In the genomic region with DNA sequence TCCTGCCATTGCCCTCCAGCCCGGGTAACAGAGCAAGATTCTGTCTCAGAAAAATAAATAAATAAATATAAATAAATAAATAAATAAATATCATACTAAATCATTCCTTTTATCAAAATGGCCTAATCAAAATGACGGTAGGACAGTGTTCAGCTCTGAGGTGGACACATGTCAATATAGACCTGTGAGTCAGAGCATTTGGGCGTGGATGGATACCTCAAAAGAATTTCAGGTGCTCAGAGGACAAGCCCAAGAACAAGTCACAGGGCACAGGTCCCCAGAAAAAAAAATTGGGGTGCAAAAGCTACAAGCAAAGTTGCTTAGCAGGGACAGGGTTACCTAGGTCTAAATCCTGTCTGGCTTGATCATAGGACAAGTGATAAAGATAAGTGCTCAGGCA, we compare ENCODE assay signal across 17 cellular contexts.
DNase-seq lines count a peak whose midpoint lies in the region; ATAC-seq, FAIRE-seq and TF ChIP-seq lines count a peak whose summit lies in the region.
"Had no signal": no experiment of that assay in that cellular context is flagged by ENCODE, and none has a peak within 500 bp of the region (broad histone marks: within the 10 kb centered on the region; RNA-seq: fewer than 3 reads in every experiment).

No MANE protein-coding gene starts in this region.

- H2AFZ ChIP-seq in PC-3 (ENCODE audit: low read length) = no peak overlapping the region

- H3K27me3 ChIP-seq in PC-3 (ENCODE audit: low read length) (no peaks in the 10 kb centered on the region), bronchial epithelial cell (ENCODE audit: control insufficient read depth, insufficient read depth, low read length) (no peaks in the 10 kb centered on the region), foreskin keratinocyte (no peaks in the 10 kb centered on the region), small intestine (ENCODE audit: control insufficient read depth in 2 of 2, insufficient read depth in 2 of 2, low read length in 2 of 2) (no peaks in the 10 kb centered on the region)
- H3K27me3 ChIP-seq: BLaER1 treated with 17β-estradiol and CSF1 and Interleukin-3, amounts not matched to agents 10 nM and 100 nM had no signal

- intact Hi-C loops in PC-3 (cut with micrococcal nuclease) = loop anchor here (5.0 kb wide), 1 partner anchor 36 kb away; no protein-coding TSS in a partner anchor

- H3K4me3 ChIP-seq in A549 (no peak overlapping the region), PC-3 (ENCODE audit: low read length) (no peak overlapping the region), bronchial epithelial cell (ENCODE audit: low read depth, low read length) (no peak overlapping the region), small intestine (ENCODE audit: low read depth in 1 of 2, low read length in 2 of 2) (no peak overlapping the region)
- H3K4me3 ChIP-seq: BLaER1 treated with 17β-estradiol and CSF1 and Interleukin-3, amounts not matched to agents 10 nM and 100 nM; GM12878 had no signal

- 71% methylated on average over 3 of the region's 3 CpGs for WGBS in A549 (ENCODE audit: missing lambda C conversion rate)
- WGBS in small intestine, 3 donors = 68 to 73% (median 72%) methylated on average over 3 of the region's 3 CpGs

- H3K36me3 ChIP-seq in PC-3 (ENCODE audit: low read depth, low read length) (no peaks in the 10 kb centered on the region), bronchial epithelial cell (ENCODE audit: control insufficient read depth, insufficient read depth, low read length) (no peaks in the 10 kb centered on the region), small intestine (ENCODE audit: control insufficient read depth in 2 of 2, insufficient read depth in 2 of 2, low read length in 2 of 2) (no peaks in the 10 kb centered on the region)
- H3K36me3 ChIP-seq: BLaER1 treated with 17β-estradiol and CSF1 and Interleukin-3, amounts not matched to agents 10 nM and 100 nM had no signal

- BruUV-seq in PC-3 (replicated peaks; lab: Mats Ljungman, UMichigan) = no TSS peak

- no peaks in the 10 kb centered on the region for H3K9me2 ChIP-seq in PC-3 (replicated peaks; ENCODE audit: low read length)

- no peak for FAIRE-seq in A549 (lab: Jason Lieb, UNC)
- no peak for FAIRE-seq in bronchial epithelial cell (lab: Jason Lieb, UNC)
- no peak for FAIRE-seq in small intestine (lab: Jason Lieb, UNC)
- FAIRE-seq: GM12878, GM19239 had no signal

- H3K9me3 ChIP-seq in A549 (no peaks in the 10 kb centered on the region), PC-3 (ENCODE audit: low read length) (no peaks in the 10 kb centered on the region), small intestine (ENCODE audit: control insufficient read depth, low read depth) (no peaks in the 10 kb centered on the region)

- TF ChIP-seq RAD21 in A549 (conservative IDR thresholded peaks at IDR 0.05 in 1 of 2, IDR thresholded peaks at IDR 0.05 in 1 of 2) = no peak

- TF ChIP-seq EP300 in A549 (IDR thresholded peaks at IDR 0.05) = no peak

- CTCF ChIA-PET in A549 (lab: Yijun Ruan, JAX) = interaction anchor here (1.0 kb wide), 1 partner anchor 9 kb away, joined by 4 read pairs; no protein-coding TSS in a partner anchor
- CTCF ChIA-PET in PC-3 (lab: Charles Lee) = interaction anchor here (0.5 kb wide), 1 partner anchor 1613 kb away, joined by 3 read pairs; no protein-coding TSS in a partner anchor

- TF ChIP-seq CTCF in A549 (IDR thresholded peaks at IDR 0.05) = no peak
- no peak for TF ChIP-seq CTCF in PC-3 (conservative IDR thresholded peaks at IDR 0.05; ENCODE audit: low read depth, low read length)
- TF ChIP-seq CTCF in bronchial epithelial cell (IDR thresholded peaks at IDR 0.05; ENCODE audit: insufficient read depth, low read length, severe bottlenecking) = no peak
- no peak for TF ChIP-seq CTCF in foreskin keratinocyte (conservative IDR thresholded peaks at IDR 0.05)

- H4K20me1 ChIP-seq in PC-3 (ENCODE audit: low read length) = no peaks in the 10 kb centered on the region
- H4K20me1 ChIP-seq: BLaER1 treated with 17β-estradiol and CSF1 and Interleukin-3, amounts not matched to agents 10 nM and 100 nM had no signal

- H3K79me2 ChIP-seq in PC-3 (ENCODE audit: low read length) = no peaks in the 10 kb centered on the region

- POLR2A ChIA-PET in A549 (lab: Yijun Ruan, JAX) = no interaction called here
- POLR2A ChIA-PET in PC-3 (lab: Charles Lee; ENCODE audit: unreplicated experiment) = no interaction called here

- H3K4me1 ChIP-seq in A549 (peaks cover 38% of the 10 kb centered on the region), PC-3 (ENCODE audit: insufficient read depth, low read length) (peaks cover 63% of the 10 kb centered on the region), foreskin keratinocyte (peaks cover 52% of the 10 kb centered on the region), small intestine (ENCODE audit: control insufficient read depth in 2 of 2, insufficient read depth in 1 of 2, low read depth in 1 of 2, low read length in 1 of 2) (no peaks in the 10 kb centered on the region)

- TF ChIP-seq POLR2A in A549 (IDR thresholded peaks at IDR 0.05; ENCODE audit: low read length) = no peak

- H3K27ac ChIP-seq in A549 = peak overlapping the region; percentile 74 to 75; a peak in 4 of 6 replicates
- H3K27ac ChIP-seq in PC-3 (ENCODE audit: low read length) = peak overlapping the region; percentile 98
- peak overlapping the region; percentile 100 for H3K27ac ChIP-seq in foreskin keratinocyte
- H3K27ac ChIP-seq in small intestine (ENCODE audit: low read depth in 1 of 2, low read length in 1 of 2) = no peak overlapping the region
- H3K27ac ChIP-seq: HL-60 had no signal

- DNase-seq in A549 (ENCODE audit: low read depth in 1 of 2, low spot score in 1 of 2) (no peak), PC-3 (no peak), bronchial epithelial cell (ENCODE audit: low read depth) (peak; percentile 66), foreskin keratinocyte (no peak), small intestine (no peak)
- DNase-seq: 8988T; ACHN; CD4-positive, CD25-positive, alpha-beta regulatory T cell; DMS 273 treated with DMSO at 0.1 percent for 48 hours; DMS79 had no signal

- H3K9ac ChIP-seq in PC-3 (ENCODE audit: low read length) = peak overlapping the region; percentile 81
- H3K9ac ChIP-seq: BLaER1 treated with 17β-estradiol and CSF1 and Interleukin-3, amounts not matched to agents 10 nM and 100 nM had no signal

- ATAC-seq in A549 = no peak
- no peak for ATAC-seq in PC-3
- ATAC-seq in foreskin keratinocyte = no peak
- no peak for ATAC-seq in esophagus mucosa
- no peak for ATAC-seq in GM18907 (IDR thresholded peaks at IDR 0.05; ENCODE audit: unreplicated experiment)
- no peak for ATAC-seq in GM19452 (IDR thresholded peaks at IDR 0.05; ENCODE audit: unreplicated experiment)
- ATAC-seq: GM12878 had no signal

- peaks cover 7% of the 10 kb centered on the region for H3F3A ChIP-seq in PC-3 (ENCODE audit: low read length, unreplicated experiment)

- H3K4me2 ChIP-seq in A549 (no peak overlapping the region), PC-3 (ENCODE audit: low read length) (no peak overlapping the region)

TF ChIP-seq in A549, 52 proteins besides CTCF, POLR2A, EP300 and RAD21:
- TF ChIP-seq FOSL2 (IDR thresholded peaks at IDR 0.05) (no peak), FOSL2 (CRISPR knock-in tag; IDR thresholded peaks at IDR 0.05) (no peak), BHLHE40 (IDR thresholded peaks at IDR 0.05; ENCODE audit: low read depth, low read length) (no peak), SMC3 (IDR thresholded peaks at IDR 0.05) (no peak), ZNF302 (CRISPR knock-in tag; IDR thresholded peaks at IDR 0.05) (no peak), TFCP2L1 (CRISPR knock-in tag; IDR thresholded peaks at IDR 0.05) (no peak), POLR2AphosphoS2 (conservative IDR thresholded peaks at IDR 0.05; ENCODE audit: low read length) (no peak), KDM1A (IDR thresholded peaks at IDR 0.05; ENCODE audit: low read depth) (no peak), HOXB5 (CRISPR knock-in tag; IDR thresholded peaks at IDR 0.05) (no peak), HEYL (CRISPR knock-in tag; IDR thresholded peaks at IDR 0.05) (no peak)
- TF ChIP-seq, protein P1, sequence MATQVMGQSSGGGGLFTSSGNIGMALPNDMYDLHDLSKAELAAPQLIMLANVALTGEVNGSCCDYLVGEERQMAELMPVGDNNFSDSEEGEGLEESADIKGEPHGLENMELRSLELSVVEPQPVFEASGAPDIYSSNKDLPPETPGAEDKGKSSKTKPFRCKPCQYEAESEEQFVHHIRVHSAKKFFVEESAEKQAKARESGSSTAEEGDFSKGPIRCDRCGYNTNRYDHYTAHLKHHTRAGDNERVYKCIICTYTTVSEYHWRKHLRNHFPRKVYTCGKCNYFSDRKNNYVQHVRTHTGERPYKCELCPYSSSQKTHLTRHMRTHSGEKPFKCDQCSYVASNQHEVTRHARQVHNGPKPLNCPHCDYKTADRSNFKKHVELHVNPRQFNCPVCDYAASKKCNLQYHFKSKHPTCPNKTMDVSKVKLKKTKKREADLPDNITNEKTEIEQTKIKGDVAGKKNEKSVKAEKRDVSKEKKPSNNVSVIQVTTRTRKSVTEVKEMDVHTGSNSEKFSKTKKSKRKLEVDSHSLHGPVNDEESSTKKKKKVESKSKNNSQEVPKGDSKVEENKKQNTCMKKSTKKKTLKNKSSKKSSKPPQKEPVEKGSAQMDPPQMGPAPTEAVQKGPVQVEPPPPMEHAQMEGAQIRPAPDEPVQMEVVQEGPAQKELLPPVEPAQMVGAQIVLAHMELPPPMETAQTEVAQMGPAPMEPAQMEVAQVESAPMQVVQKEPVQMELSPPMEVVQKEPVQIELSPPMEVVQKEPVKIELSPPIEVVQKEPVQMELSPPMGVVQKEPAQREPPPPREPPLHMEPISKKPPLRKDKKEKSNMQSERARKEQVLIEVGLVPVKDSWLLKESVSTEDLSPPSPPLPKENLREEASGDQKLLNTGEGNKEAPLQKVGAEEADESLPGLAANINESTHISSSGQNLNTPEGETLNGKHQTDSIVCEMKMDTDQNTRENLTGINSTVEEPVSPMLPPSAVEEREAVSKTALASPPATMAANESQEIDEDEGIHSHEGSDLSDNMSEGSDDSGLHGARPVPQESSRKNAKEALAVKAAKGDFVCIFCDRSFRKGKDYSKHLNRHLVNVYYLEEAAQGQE (IDR thresholded peaks at IDR 0.05) = no peak
- TF ChIP-seq, protein P2, sequence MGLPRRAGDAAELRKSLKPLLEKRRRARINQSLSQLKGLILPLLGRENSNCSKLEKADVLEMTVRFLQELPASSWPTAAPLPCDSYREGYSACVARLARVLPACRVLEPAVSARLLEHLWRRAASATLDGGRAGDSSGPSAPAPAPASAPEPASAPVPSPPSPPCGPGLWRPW (IDR thresholded peaks at IDR 0.05) = no peak

Comparison
In these comparisons a context has a peak if more than half of its experiments do, and no peak if none do; other contexts are left out.
1. H3K27ac ChIP-seq: peak in A549 (2 of 2), PC-3 (single experiment) and foreskin keratinocyte (single experiment); none in small intestine (0 of 2).